In the genomic region with DNA sequence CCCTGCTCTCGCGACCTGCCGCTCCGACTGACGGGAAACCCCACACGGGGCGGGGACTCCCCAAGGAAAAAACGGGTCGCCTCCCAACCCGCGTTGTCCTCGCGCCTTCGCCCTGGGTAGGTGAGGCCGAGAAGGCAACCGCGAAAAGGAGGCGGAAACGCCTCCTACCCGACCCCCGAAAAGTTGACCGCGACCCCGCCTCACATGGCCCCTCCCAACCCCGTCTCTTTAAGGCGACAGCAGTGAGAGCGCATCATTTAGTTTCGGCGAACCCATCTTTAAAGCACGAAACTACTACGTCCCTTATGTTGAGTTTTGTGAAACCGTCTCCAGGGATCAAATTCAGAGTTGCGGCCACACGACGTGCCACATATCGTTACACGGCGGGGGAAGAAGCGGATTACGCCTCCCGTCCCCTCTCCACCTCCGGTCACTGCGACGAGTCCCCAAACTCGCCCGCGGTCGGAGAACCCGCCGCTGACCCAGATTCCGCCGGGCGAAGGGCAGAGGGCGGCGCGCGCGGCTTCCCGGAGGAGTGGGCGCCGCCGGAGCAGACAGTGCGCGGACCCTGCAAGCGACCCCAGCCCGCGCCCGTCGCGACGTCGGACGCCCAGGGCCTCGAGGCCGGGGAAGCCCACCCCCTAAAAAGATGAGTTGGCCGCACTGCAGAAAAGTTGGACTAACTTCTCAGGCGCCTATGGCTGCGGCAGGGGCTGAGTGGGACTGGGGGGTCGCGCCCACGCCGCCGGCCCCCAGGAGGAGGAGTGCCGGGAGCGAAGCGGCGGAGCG, we compare ENCODE assay signal across 1 cellular context.
TF ChIP-seq lines count a peak whose summit lies in the region.

No MANE protein-coding gene starts in this region.

TF ChIP-seq in HepG2, 621 proteins besides CTCF, POLR2A, EP300 and RAD21 (continued from another document and continues in another):
- TF ChIP-seq MEF2D (CRISPR knock-in tag; IDR thresholded peaks at IDR 0.05) (no peak; the same call in 1 of the 2 replicates), ZNF768 (CRISPR knock-in tag; IDR thresholded peaks at IDR 0.05) (no peak), MAFF (IDR thresholded peaks at IDR 0.05; ENCODE audit: low read depth, low read length) (no peak), RAD51 (IDR thresholded peaks at IDR 0.05; ENCODE audit: borderline replicate concordance) (no peak), FLYWCH1 (CRISPR knock-in tag; IDR thresholded peaks at IDR 0.05) (no peak), HCFC1 (IDR thresholded peaks at IDR 0.05; ENCODE audit: low read depth, low read length) (no peak), ZNF251 (CRISPR knock-in tag; IDR thresholded peaks at IDR 0.05) (no peak), ZNF124 (CRISPR knock-in tag; IDR thresholded peaks at IDR 0.05) (no peak), ZNF230 (CRISPR knock-in tag; IDR thresholded peaks at IDR 0.05) (no peak), MTF2 (CRISPR knock-in tag; IDR thresholded peaks at IDR 0.05; ENCODE audit: borderline replicate concordance) (no peak; the same call in 1 of the 2 replicates), ZNF160 (CRISPR knock-in tag; IDR thresholded peaks at IDR 0.05) (no peak), ZNF782 (CRISPR knock-in tag; IDR thresholded peaks at IDR 0.05; ENCODE audit: borderline replicate concordance) (no peak), HMGA1 (CRISPR knock-in tag; conservative IDR thresholded peaks at IDR 0.05) (no peak), STAT5B (CRISPR knock-in tag; IDR thresholded peaks at IDR 0.05) (no peak), KAT7 (CRISPR knock-in tag; IDR thresholded peaks at IDR 0.05; ENCODE audit: borderline replicate concordance) (peak; percentile 65; the same call in 1 of the 2 replicates), ZNF235 (CRISPR knock-in tag; IDR thresholded peaks at IDR 0.05; ENCODE audit: borderline replicate concordance) (no peak), TP53 (CRISPR knock-in tag; conservative IDR thresholded peaks at IDR 0.05) (no peak), ELF4 (CRISPR knock-in tag; IDR thresholded peaks at IDR 0.05; ENCODE audit: borderline replicate concordance) (no peak), ZKSCAN1 (IDR thresholded peaks at IDR 0.05; ENCODE audit: low read length) (no peak), ZNF781 (CRISPR knock-in tag; IDR thresholded peaks at IDR 0.05; ENCODE audit: borderline replicate concordance, not compliant biosample characterization) (no peak), CEBPB (IDR thresholded peaks at IDR 0.05; ENCODE audit: borderline replicate concordance, low read depth, low read length) (no peak), KLF12 (CRISPR knock-in tag; IDR thresholded peaks at IDR 0.05; ENCODE audit: borderline replicate concordance) (no peak), ZNF264 (CRISPR knock-in tag; IDR thresholded peaks at IDR 0.05) (no peak), POLR2G (IDR thresholded peaks at IDR 0.05; ENCODE audit: low read depth, low read length) (peak; percentile 64), HDAC2 (CRISPR knock-in tag; IDR thresholded peaks at IDR 0.05) (peak; percentile 62), MXD4 (CRISPR knock-in tag; IDR thresholded peaks at IDR 0.05) (no peak), JUN (CRISPR knock-in tag; IDR thresholded peaks at IDR 0.05) (no peak), HOXA3 (CRISPR knock-in tag; IDR thresholded peaks at IDR 0.05) (peak; percentile 47), KMT2A (CRISPR knock-in tag; IDR thresholded peaks at IDR 0.05) (peak; percentile 61), WIZ (CRISPR knock-in tag; IDR thresholded peaks at IDR 0.05) (no peak), TEAD2 (CRISPR knock-in tag; IDR thresholded peaks at IDR 0.05) (no peak), GZF1 (CRISPR knock-in tag; IDR thresholded peaks at IDR 0.05) (no peak), ZSCAN29 (CRISPR knock-in tag; conservative IDR thresholded peaks at IDR 0.05) (no peak), SALL2 (CRISPR knock-in tag; IDR thresholded peaks at IDR 0.05) (0 out of 2 replicates have a peak, but pooled peaks have one; percentile 20)
- TF ChIP-seq, protein P1, sequence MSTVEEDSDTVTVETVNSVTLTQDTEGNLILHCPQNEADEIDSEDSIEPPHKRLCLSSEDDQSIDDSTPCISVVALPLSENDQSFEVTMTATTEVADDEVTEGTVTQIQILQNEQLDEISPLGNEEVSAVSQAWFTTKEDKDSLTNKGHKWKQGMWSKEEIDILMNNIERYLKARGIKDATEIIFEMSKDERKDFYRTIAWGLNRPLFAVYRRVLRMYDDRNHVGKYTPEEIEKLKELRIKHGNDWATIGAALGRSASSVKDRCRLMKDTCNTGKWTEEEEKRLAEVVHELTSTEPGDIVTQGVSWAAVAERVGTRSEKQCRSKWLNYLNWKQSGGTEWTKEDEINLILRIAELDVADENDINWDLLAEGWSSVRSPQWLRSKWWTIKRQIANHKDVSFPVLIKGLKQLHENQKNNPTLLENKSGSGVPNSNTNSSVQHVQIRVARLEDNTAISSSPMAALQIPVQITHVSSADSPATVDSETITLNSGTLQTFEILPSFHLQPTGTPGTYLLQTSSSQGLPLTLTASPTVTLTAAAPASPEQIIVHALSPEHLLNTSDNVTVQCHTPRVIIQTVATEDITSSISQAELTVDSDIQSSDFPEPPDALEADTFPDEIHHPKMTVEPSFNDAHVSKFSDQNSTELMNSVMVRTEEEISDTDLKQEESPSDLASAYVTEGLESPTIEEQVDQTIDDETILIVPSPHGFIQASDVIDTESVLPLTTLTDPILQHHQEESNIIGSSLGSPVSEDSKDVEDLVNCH (CRISPR knock-in tag; IDR thresholded peaks at IDR 0.05): no peak
- TF ChIP-seq, protein P2, sequence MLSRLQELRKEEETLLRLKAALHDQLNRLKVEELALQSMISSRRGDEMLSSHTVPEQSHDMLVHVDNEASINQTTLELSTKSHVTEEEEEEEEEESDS (CRISPR knock-in tag; IDR thresholded peaks at IDR 0.05; ENCODE audit: borderline replicate concordance): no peak
- TF ChIP-seq, protein P3, sequence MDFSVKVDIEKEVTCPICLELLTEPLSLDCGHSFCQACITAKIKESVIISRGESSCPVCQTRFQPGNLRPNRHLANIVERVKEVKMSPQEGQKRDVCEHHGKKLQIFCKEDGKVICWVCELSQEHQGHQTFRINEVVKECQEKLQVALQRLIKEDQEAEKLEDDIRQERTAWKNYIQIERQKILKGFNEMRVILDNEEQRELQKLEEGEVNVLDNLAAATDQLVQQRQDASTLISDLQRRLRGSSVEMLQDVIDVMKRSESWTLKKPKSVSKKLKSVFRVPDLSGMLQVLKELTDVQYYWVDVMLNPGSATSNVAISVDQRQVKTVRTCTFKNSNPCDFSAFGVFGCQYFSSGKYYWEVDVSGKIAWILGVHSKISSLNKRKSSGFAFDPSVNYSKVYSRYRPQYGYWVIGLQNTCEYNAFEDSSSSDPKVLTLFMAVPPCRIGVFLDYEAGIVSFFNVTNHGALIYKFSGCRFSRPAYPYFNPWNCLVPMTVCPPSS (IDR thresholded peaks at IDR 0.05): no peak
- TF ChIP-seq, protein P4, sequence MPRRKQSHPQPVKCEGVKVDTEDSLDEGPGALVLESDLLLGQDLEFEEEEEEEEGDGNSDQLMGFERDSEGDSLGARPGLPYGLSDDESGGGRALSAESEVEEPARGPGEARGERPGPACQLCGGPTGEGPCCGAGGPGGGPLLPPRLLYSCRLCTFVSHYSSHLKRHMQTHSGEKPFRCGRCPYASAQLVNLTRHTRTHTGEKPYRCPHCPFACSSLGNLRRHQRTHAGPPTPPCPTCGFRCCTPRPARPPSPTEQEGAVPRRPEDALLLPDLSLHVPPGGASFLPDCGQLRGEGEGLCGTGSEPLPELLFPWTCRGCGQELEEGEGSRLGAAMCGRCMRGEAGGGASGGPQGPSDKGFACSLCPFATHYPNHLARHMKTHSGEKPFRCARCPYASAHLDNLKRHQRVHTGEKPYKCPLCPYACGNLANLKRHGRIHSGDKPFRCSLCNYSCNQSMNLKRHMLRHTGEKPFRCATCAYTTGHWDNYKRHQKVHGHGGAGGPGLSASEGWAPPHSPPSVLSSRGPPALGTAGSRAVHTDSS (CRISPR knock-in tag; conservative IDR thresholded peaks at IDR 0.05): 0 out of 2 replicates have a peak, but pooled peaks have one; percentile 39
- TF ChIP-seq, protein P5, sequence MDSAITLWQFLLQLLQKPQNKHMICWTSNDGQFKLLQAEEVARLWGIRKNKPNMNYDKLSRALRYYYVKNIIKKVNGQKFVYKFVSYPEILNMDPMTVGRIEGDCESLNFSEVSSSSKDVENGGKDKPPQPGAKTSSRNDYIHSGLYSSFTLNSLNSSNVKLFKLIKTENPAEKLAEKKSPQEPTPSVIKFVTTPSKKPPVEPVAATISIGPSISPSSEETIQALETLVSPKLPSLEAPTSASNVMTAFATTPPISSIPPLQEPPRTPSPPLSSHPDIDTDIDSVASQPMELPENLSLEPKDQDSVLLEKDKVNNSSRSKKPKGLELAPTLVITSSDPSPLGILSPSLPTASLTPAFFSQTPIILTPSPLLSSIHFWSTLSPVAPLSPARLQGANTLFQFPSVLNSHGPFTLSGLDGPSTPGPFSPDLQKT (CRISPR knock-in tag; IDR thresholded peaks at IDR 0.05; ENCODE audit: borderline replicate concordance): no peak
- TF ChIP-seq, protein P6, sequence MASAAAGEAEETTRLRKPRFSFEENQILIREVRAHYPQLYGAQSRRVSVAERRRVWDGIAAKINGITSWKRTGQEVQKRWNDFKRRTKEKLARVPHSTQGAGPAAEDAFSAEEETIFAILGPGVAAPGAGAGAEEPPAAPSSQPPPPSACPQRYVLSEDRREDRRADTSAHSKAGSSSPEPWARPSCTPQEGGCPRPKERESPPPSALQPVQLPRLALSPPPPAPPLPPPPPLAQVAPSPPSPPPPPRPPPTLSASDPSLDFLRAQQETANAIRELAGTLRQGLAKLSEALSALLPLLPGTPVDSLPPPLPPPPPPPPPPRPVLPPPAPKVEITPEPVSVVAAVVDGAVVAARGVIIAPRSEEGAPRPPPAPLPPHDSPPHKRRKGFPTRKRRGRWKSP (CRISPR knock-in tag; IDR thresholded peaks at IDR 0.05): no peak
- TF ChIP-seq, protein P7, sequence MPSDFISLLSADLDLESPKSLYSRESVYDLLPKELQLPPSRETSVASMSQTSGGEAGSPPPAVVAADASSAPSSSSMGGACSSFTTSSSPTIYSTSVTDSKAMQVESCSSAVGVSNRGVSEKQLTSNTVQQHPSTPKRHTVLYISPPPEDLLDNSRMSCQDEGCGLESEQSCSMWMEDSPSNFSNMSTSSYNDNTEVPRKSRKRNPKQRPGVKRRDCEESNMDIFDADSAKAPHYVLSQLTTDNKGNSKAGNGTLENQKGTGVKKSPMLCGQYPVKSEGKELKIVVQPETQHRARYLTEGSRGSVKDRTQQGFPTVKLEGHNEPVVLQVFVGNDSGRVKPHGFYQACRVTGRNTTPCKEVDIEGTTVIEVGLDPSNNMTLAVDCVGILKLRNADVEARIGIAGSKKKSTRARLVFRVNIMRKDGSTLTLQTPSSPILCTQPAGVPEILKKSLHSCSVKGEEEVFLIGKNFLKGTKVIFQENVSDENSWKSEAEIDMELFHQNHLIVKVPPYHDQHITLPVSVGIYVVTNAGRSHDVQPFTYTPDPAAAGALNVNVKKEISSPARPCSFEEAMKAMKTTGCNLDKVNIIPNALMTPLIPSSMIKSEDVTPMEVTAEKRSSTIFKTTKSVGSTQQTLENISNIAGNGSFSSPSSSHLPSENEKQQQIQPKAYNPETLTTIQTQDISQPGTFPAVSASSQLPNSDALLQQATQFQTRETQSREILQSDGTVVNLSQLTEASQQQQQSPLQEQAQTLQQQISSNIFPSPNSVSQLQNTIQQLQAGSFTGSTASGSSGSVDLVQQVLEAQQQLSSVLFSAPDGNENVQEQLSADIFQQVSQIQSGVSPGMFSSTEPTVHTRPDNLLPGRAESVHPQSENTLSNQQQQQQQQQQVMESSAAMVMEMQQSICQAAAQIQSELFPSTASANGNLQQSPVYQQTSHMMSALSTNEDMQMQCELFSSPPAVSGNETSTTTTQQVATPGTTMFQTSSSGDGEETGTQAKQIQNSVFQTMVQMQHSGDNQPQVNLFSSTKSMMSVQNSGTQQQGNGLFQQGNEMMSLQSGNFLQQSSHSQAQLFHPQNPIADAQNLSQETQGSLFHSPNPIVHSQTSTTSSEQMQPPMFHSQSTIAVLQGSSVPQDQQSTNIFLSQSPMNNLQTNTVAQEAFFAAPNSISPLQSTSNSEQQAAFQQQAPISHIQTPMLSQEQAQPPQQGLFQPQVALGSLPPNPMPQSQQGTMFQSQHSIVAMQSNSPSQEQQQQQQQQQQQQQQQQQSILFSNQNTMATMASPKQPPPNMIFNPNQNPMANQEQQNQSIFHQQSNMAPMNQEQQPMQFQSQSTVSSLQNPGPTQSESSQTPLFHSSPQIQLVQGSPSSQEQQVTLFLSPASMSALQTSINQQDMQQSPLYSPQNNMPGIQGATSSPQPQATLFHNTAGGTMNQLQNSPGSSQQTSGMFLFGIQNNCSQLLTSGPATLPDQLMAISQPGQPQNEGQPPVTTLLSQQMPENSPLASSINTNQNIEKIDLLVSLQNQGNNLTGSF (CRISPR knock-in tag; IDR thresholded peaks at IDR 0.05): no peak
- TF ChIP-seq, protein P8, sequence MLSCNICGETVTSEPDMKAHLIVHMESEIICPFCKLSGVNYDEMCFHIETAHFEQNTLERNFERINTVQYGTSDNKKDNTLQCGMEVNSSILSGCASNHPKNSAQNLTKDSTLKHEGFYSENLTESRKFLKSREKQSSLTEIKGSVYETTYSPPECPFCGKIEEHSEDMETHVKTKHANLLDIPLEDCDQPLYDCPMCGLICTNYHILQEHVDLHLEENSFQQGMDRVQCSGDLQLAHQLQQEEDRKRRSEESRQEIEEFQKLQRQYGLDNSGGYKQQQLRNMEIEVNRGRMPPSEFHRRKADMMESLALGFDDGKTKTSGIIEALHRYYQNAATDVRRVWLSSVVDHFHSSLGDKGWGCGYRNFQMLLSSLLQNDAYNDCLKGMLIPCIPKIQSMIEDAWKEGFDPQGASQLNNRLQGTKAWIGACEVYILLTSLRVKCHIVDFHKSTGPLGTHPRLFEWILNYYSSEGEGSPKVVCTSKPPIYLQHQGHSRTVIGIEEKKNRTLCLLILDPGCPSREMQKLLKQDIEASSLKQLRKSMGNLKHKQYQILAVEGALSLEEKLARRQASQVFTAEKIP (CRISPR knock-in tag; IDR thresholded peaks at IDR 0.05; ENCODE audit: borderline replicate concordance): no peak
- TF ChIP-seq, protein P9, sequence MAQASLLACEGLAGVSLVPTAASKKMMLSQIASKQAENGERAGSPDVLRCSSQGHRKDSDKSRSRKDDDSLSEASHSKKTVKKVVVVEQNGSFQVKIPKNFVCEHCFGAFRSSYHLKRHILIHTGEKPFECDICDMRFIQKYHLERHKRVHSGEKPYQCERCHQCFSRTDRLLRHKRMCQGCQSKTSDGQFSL (CRISPR knock-in tag; IDR thresholded peaks at IDR 0.05): 0 out of 2 replicates have a peak, but pooled peaks have one; percentile 42
- TF ChIP-seq, protein P10, sequence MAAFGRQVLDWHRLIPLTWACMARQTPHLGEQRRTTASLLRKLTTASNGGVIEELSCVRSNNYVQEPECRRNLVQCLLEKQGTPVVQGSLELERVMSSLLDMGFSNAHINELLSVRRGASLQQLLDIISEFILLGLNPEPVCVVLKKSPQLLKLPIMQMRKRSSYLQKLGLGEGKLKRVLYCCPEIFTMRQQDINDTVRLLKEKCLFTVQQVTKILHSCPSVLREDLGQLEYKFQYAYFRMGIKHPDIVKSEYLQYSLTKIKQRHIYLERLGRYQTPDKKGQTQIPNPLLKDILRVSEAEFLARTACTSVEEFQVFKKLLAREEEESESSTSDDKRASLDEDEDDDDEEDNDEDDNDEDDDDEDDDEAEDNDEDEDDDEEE (CRISPR knock-in tag; IDR thresholded peaks at IDR 0.05): no peak
- TF ChIP-seq, protein P11, sequence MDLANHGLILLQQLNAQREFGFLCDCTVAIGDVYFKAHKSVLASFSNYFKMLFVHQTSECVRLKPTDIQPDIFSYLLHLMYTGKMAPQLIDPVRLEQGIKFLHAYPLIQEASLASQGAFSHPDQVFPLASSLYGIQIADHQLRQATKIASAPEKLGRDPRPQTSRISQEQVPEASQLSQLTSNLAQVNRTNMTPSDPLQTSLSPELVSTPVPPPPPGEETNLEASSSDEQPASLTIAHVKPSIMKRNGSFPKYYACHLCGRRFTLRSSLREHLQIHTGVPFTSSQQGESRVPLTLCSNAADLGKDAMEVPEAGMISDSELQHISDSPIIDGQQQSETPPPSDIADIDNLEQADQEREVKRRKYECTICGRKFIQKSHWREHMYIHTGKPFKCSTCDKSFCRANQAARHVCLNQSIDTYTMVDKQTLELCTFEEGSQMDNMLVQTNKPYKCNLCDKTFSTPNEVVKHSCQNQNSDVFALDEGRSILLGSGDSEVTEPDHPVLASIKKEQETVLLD (CRISPR knock-in tag; IDR thresholded peaks at IDR 0.05; ENCODE audit: low read depth): no peak
